25 cellular contexts compared by ENCODE assay signal in genomic region chr3:39292961-39293360, GRCh38. TPM values are rescaled to one million over a fixed set of nuclear protein-coding genes. Genes with fewer than 3 reads are reported as not detected.
A peak's percentile ranks its signal among the peaks of the same experiment; 100 is the strongest.
DNase-seq lines count a peak whose midpoint lies in the region; ATAC-seq lines count a peak whose summit lies in the region.
"Had no signal": no experiment of that assay in that cellular context is flagged by ENCODE, and none has a peak within 500 bp of the region (broad histone marks: within the 10 kb centered on the region; RNA-seq: fewer than 3 reads in every experiment).

No MANE protein-coding gene starts in this region.

- no peaks in the 10 kb centered on the region for H3K36me3 ChIP-seq in thymus (ENCODE audit: control insufficient read depth, insufficient read depth)
- H3K36me3 ChIP-seq: BLaER1, MG63 had no signal

- no peak overlapping the region for H3K27ac Mint-ChIP-seq in activated CD4-positive, alpha-beta T cell treated with anti-CD3 and anti-CD28 coated beads, Interleukin-2, amount 10 ng/mL, durations not matched to agents 24 days and 14 days
- H3K27ac Mint-ChIP-seq: CD4-positive, alpha-beta T cell had no signal

- intact Hi-C loops in activated CD4-positive, alpha-beta T cell treated with anti-CD3 and anti-CD28 coated beads, Interleukin-2, amount 10 ng/mL, durations not matched to agents 24 days and 14 days (cut with micrococcal nuclease), result loop anchor here (1.0 kb wide), 1 partner anchor 85 kb away; no protein-coding TSS in a partner anchor

- no peaks in the 10 kb centered on the region for H3K27me3 Mint-ChIP-seq in activated CD4-positive, alpha-beta T cell treated with anti-CD3 and anti-CD28 coated beads, Interleukin-2, amount 10 ng/mL, durations not matched to agents 24 days and 14 days
- H3K27me3 Mint-ChIP-seq: CD4-positive, alpha-beta T cell; T-cell had no signal

- H3K27ac ChIP-seq in thymus (ENCODE audit: low read depth), result peak overlapping the region; percentile 54
- H3K27ac ChIP-seq: BLaER1, RWPE1 had no signal

- peaks cover 28% of the 10 kb centered on the region for H3K4me1 ChIP-seq in thymus (ENCODE audit: control insufficient read depth, insufficient read depth, low read length)

- H3K27me3 ChIP-seq in thymus (ENCODE audit: control insufficient read depth, insufficient read depth), result no peaks in the 10 kb centered on the region
- H3K27me3 ChIP-seq: BLaER1, MG63 had no signal

- ATAC-seq in GM18519 (IDR thresholded peaks at IDR 0.05; ENCODE audit: low FRiP score, unreplicated experiment) (no peak), GM21529 (IDR thresholded peaks at IDR 0.05; ENCODE audit: unreplicated experiment) (no peak)
- ATAC-seq: GM12878, T-cell had no signal

- H3K4me1 Mint-ChIP-seq in activated CD4-positive, alpha-beta T cell treated with anti-CD3 and anti-CD28 coated beads, Interleukin-2, amount 10 ng/mL, durations not matched to agents 24 days and 14 days, result peaks cover 58% of the 10 kb centered on the region

- WGBS in thymus, result 88% methylated on average over 4 of the region's 4 CpGs

- H3K9me3 ChIP-seq in thymus (ENCODE audit: control insufficient read depth), result no peaks in the 10 kb centered on the region
- H3K9me3 ChIP-seq: MG63 had no signal

- peaks cover 4% of the 10 kb centered on the region for H3K9me3 Mint-ChIP-seq in activated CD4-positive, alpha-beta T cell treated with anti-CD3 and anti-CD28 coated beads, Interleukin-2, amount 10 ng/mL, durations not matched to agents 24 days and 14 days
- H3K9me3 Mint-ChIP-seq: CD4-positive, alpha-beta T cell; T-cell had no signal

- H3K4me3 ChIP-seq in thymus (ENCODE audit: low read length), result no peak overlapping the region
- H3K4me3 ChIP-seq: BLaER1, GM12878, MG63 had no signal

- no peak overlapping the region for H3K4me3 Mint-ChIP-seq in activated CD4-positive, alpha-beta T cell treated with anti-CD3 and anti-CD28 coated beads, Interleukin-2, amount 10 ng/mL, durations not matched to agents 24 days and 14 days
- H3K4me3 Mint-ChIP-seq: CD4-positive, alpha-beta T cell; T-cell had no signal

- H3K36me3 Mint-ChIP-seq in activated CD4-positive, alpha-beta T cell treated with anti-CD3 and anti-CD28 coated beads, Interleukin-2, amount 10 ng/mL, durations not matched to agents 24 days and 14 days (ENCODE audit: low read depth), result peaks cover 4% of the 10 kb centered on the region
- H3K36me3 Mint-ChIP-seq: T-cell had no signal

- DNase-seq in activated CD4-positive, alpha-beta T cell treated with anti-CD3 and anti-CD28 coated beads, Interleukin-2, amount 10 ng/mL, durations not matched to agents 24 days and 14 days, result peak; percentile 55
- no peak for DNase-seq in activated CD4-positive, alpha-beta T cell treated with anti-CD3 and anti-CD28 coated beads for 1 hour
- DNase-seq in NCI-H2029 (lab: John Stamatoyannopoulos, UW) (peak; percentile 72), RPMI8226 (peak; percentile 1)
- no peak for DNase-seq in stimulated activated naive CD4-positive, alpha-beta T cell treated with Interleukin-2 at 50 U/mL for 16 hours (lab: John Stamatoyannopoulos, UW)
- DNase-seq: CD4-positive, alpha-beta T cell; EL; GDM1; MG63; NCI-H1105 treated with DMSO at 0.1 percent for 48 hours; NCI-H2081; NCI-H345; NCI-H524 treated with DMSO at 0.1 percent for 48 hours; NCI-H774; T-cell had no signal

RNA-seq across cellular contexts. Expression of gene CX3CR1, which starts 13.1 kb away (rescaled TPM):
- 0.19 and 0.21 TPM in 2 replicates for total RNA-seq in activated CD4-positive, alpha-beta T cell treated with anti-CD3 and anti-CD28 coated beads, Interleukin-2, amount 10 ng/mL, durations not matched to agents 24 days and 14 days
- 0.55 TPM for polyA plus RNA-seq in thymus
- total RNA-seq: HT-29, LHCN-M2, SK-MEL-5 had no signal
- polyA plus RNA-seq: AG04450 had no signal

RNA-seq across cellular contexts. Expression of gene CCR8, which starts 36.5 kb away (rescaled TPM):
- 5.7 and 7.5 TPM in 2 replicates for total RNA-seq in activated CD4-positive, alpha-beta T cell treated with anti-CD3 and anti-CD28 coated beads, Interleukin-2, amount 10 ng/mL, durations not matched to agents 24 days and 14 days
- polyA plus RNA-seq in thymus, result 2.1 TPM
- total RNA-seq: HT-29, LHCN-M2, SK-MEL-5 had no signal
- polyA plus RNA-seq: AG04450 had no signal

Comparison
In these comparisons a context has a peak if more than half of its experiments do, and no peak if none do; other contexts are left out.
1. DNase-seq: peak in activated CD4-positive, alpha-beta T cell treated with anti-CD3 and anti-CD28 coated beads, Interleukin-2, amount 10 ng/mL, durations not matched to agents 24 days and 14 days (single experiment), NCI-H2029 (single experiment) and RPMI8226 (single experiment); none in activated CD4-positive, alpha-beta T cell treated with anti-CD3 and anti-CD28 coated beads for 1 hour (single experiment) and stimulated activated naive CD4-positive, alpha-beta T cell treated with Interleukin-2 at 50 U/mL for 16 hours (single experiment).